21 cellular contexts compared by ENCODE assay signal in the genomic region with DNA sequence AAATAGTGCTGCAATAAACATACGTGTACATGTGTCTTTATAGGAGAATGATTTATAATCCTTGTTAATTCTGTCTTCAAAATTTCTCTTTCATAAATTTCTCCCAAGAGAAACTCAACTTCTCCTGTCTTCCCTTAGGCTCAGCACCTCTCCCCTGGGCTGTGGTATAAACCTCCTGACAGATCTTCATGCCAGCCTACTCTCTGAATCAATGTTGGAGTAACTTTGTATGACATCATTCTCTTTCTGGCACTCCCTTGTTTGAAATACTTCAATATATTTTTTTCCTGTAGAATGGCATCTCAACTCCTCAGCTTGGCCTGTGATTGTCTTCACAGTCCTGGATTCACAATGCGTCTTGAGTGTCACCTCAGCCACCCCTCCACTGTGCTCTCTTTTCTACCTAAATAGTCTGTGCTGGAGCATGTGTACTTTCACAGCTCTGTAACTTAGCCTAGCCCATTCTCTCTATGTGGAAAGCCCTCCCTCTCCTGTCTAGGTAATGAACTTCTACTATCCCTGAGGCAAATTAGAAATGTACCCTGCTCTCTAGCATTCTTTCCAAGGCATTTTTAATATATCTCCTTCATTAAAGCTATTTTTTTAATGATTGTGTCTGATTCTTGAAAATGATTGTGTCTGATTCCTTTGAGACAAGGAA.
"Had no signal": no experiment of that assay in that cellular context is flagged by ENCODE, and none has a peak within 500 bp of the region (broad histone marks: within the 10 kb centered on the region; RNA-seq: fewer than 3 reads in every experiment).

No MANE protein-coding gene starts in this region.

- H3K27ac ChIP-seq: body of pancreas, epithelial cell of prostate, thyroid gland had no signal

- H3K4me3 Mint-ChIP-seq: activated CD4-positive, alpha-beta memory T cell treated with anti-CD3 and anti-CD28 coated beads, Interleukin-2, amount 10 ng/mL, durations not matched to agents 7 days and 5 days; activated CD8-positive, alpha-beta memory T cell treated with anti-CD3 and anti-CD28 coated beads, Interleukin-2, amount 10 ng/mL, durations not matched to agents 7 days and 5 days; activated naive CD8-positive, alpha-beta T cell treated with anti-CD3 and anti-CD28 coated beads, Interleukin-2, amount 10 ng/mL, durations not matched to agents 7 days and 5 days; effector memory CD8-positive, alpha-beta T cell; nephron progenitor cell had no signal

- H3K4me1 ChIP-seq: body of pancreas, thyroid gland had no signal

- H3K27me3 ChIP-seq: body of pancreas, thyroid gland had no signal

- FAIRE-seq: keratinocyte had no signal

- H3K9me3 Mint-ChIP-seq: activated CD4-positive, alpha-beta memory T cell treated with anti-CD3 and anti-CD28 coated beads, Interleukin-2, amount 10 ng/mL, durations not matched to agents 7 days and 5 days; activated naive CD8-positive, alpha-beta T cell treated with anti-CD3 and anti-CD28 coated beads, Interleukin-2, amount 10 ng/mL, durations not matched to agents 7 days and 5 days; nephron progenitor cell had no signal

- H3K9me3 ChIP-seq: body of pancreas, thyroid gland had no signal

- H3K4me3 ChIP-seq: body of pancreas, lung, thyroid gland had no signal

- DNase-seq: activated CD4-positive, alpha-beta memory T cell treated with anti-CD3 and anti-CD28 coated beads, Interleukin-2, amount 10 ng/mL, durations not matched to agents 7 days and 5 days; activated CD4-positive, alpha-beta T cell treated with anti-CD3 and anti-CD28 coated beads for 48 hours; activated CD4-positive, CD25-positive, alpha-beta regulatory T cell; activated CD8-positive, alpha-beta memory T cell treated with anti-CD3 and anti-CD28 coated beads, Interleukin-2, amount 10 ng/mL, durations not matched to agents 7 days and 5 days; activated naive CD4-positive, alpha-beta T cell; activated naive CD8-positive, alpha-beta T cell treated with anti-CD3 and anti-CD28 coated beads, Interleukin-2, amount 10 ng/mL, durations not matched to agents 7 days and 5 days; amygdala; body of pancreas; dermis blood vessel endothelial cell; effector memory CD8-positive, alpha-beta T cell; foreskin melanocyte; glutamatergic neuron; hypothalamus; midbrain; nephron progenitor cell; nucleus accumbens; stimulated activated naive CD4-positive, alpha-beta T cell; thyroid gland had no signal

- H3K36me3 Mint-ChIP-seq: activated CD8-positive, alpha-beta memory T cell treated with anti-CD3 and anti-CD28 coated beads, Interleukin-2, amount 10 ng/mL, durations not matched to agents 7 days and 5 days; activated naive CD8-positive, alpha-beta T cell treated with anti-CD3 and anti-CD28 coated beads, Interleukin-2, amount 10 ng/mL, durations not matched to agents 7 days and 5 days had no signal

- H3K27me3 Mint-ChIP-seq: activated CD4-positive, alpha-beta memory T cell treated with anti-CD3 and anti-CD28 coated beads, Interleukin-2, amount 10 ng/mL, durations not matched to agents 7 days and 5 days; activated CD8-positive, alpha-beta memory T cell treated with anti-CD3 and anti-CD28 coated beads, Interleukin-2, amount 10 ng/mL, durations not matched to agents 7 days and 5 days; activated naive CD8-positive, alpha-beta T cell treated with anti-CD3 and anti-CD28 coated beads, Interleukin-2, amount 10 ng/mL, durations not matched to agents 7 days and 5 days; effector memory CD8-positive, alpha-beta T cell had no signal

- H3K27ac Mint-ChIP-seq: activated CD4-positive, alpha-beta memory T cell treated with anti-CD3 and anti-CD28 coated beads, Interleukin-2, amount 10 ng/mL, durations not matched to agents 7 days and 5 days; activated CD8-positive, alpha-beta memory T cell treated with anti-CD3 and anti-CD28 coated beads, Interleukin-2, amount 10 ng/mL, durations not matched to agents 7 days and 5 days; activated naive CD8-positive, alpha-beta T cell treated with anti-CD3 and anti-CD28 coated beads, Interleukin-2, amount 10 ng/mL, durations not matched to agents 7 days and 5 days; effector memory CD8-positive, alpha-beta T cell; nephron progenitor cell had no signal

- H3K36me3 ChIP-seq: thyroid gland had no signal

- H3K4me1 Mint-ChIP-seq: activated CD4-positive, alpha-beta memory T cell treated with anti-CD3 and anti-CD28 coated beads, Interleukin-2, amount 10 ng/mL, durations not matched to agents 7 days and 5 days; activated CD8-positive, alpha-beta memory T cell treated with anti-CD3 and anti-CD28 coated beads, Interleukin-2, amount 10 ng/mL, durations not matched to agents 7 days and 5 days; activated naive CD8-positive, alpha-beta T cell treated with anti-CD3 and anti-CD28 coated beads, Interleukin-2, amount 10 ng/mL, durations not matched to agents 7 days and 5 days; nephron progenitor cell had no signal
